Comparison of ENCODE assay signal across 39 cellular contexts in the genomic region with DNA sequence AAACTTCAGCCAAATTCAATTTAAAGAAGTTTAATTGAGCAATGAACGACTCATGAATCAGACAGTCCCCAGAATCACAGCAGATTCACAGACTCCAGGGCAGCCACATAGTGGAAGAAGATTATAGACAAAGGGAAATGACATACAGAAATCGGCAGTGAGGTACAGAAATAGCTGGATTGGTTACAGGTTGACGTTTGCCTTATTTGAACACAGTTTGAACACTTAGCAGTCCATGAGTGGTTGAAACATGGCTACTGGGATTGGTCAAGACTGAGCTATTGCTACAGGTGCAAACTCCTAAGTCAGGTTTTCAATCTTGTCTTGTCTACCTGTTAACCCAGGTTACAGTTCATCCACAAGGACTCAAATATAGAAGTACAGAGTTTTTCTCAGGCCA.
"Had no signal": no experiment of that assay in that cellular context is flagged by ENCODE, and none has a peak within 500 bp of the region (broad histone marks: within the 10 kb centered on the region; RNA-seq: fewer than 3 reads in every experiment).

No MANE protein-coding gene starts in this region.

- H3K27ac Mint-ChIP-seq: activated naive CD4-positive, alpha-beta T cell treated with anti-CD3 and anti-CD28 coated beads for 36 hours; activated naive CD4-positive, alpha-beta T cell treated with anti-CD3 and anti-CD28 coated beads, Interleukin-2, amount 10 ng/mL, durations not matched to agents 7 days and 5 days; activated naive CD4-positive, alpha-beta T cell treated with anti-CD3 and anti-CD28 coated beads, Interleukin-2, amount 50 U/mL, for 24 hours; activated naive CD4-positive, alpha-beta T cell treated with anti-CD3 and anti-CD28 coated beads, Interleukin-2, amount 50 U/mL, for 72 hours; activated naive CD8-positive, alpha-beta T cell; activated naive CD8-positive, alpha-beta T cell treated with anti-CD3 and anti-CD28 coated beads for 36 hours; activated naive CD8-positive, alpha-beta T cell treated with anti-CD3 and anti-CD28 coated beads, Interleukin-2, amount 10 ng/mL, durations not matched to agents 7 days and 5 days; activated naive CD8-positive, alpha-beta T cell treated with anti-CD3 and anti-CD28 coated beads, Interleukin-2, amount 50 U/mL, for 24 hours; activated T-cell treated with anti-CD3 and anti-CD28 coated beads, Interleukin-2, amount 50 U/mL, for 24 hours; activated T-cell treated with anti-CD3 and anti-CD28 coated beads, Interleukin-2, amount 50 U/mL, for 72 hours; activated T-helper 1 cell treated with anti-CD3 and anti-CD28 coated beads, Interleukin-12 subunit alpha, Interleukin-12 subunit beta, Interleukin-2, Interleukin-4 antibody, amounts not matched to agents 30 ng/mL and 10 ng/mL and 1 ng/mL, durations not matched to agents 14 hours and 24 hours and 36 hours; activated T-helper 17 cell treated with anti-CD3 and anti-CD28 coated beads, Interleukin-2, amount 50 U/mL, for 72 hours; activated T-helper 2 cell treated with anti-CD3 and anti-CD28 coated beads, Interferon-gamma antibody, Interleukin-2, Interleukin-4, amounts not matched to agents 10 μg/mL and 5 μg/mL and 100 μg/mL, durations not matched to agents 14 hours and 24 hours and 36 hours; brain had no signal

- H3K36me3 ChIP-seq: adrenal gland, ascending aorta, brain microvascular endothelial cell, breast epithelium, cardiac muscle cell had no signal

- H3K4me3 ChIP-seq: adrenal gland, ascending aorta, body of pancreas, breast epithelium, cardiac muscle cell had no signal

- H3K36me3 Mint-ChIP-seq: activated naive CD4-positive, alpha-beta T cell treated with anti-CD3 and anti-CD28 coated beads, Interleukin-2, amount 10 ng/mL, durations not matched to agents 7 days and 5 days; activated naive CD4-positive, alpha-beta T cell treated with anti-CD3 and anti-CD28 coated beads, Interleukin-2, amount 50 U/mL, for 24 hours; activated naive CD4-positive, alpha-beta T cell treated with anti-CD3 and anti-CD28 coated beads, Interleukin-2, amount 50 U/mL, for 72 hours; activated naive CD8-positive, alpha-beta T cell; activated naive CD8-positive, alpha-beta T cell treated with anti-CD3 and anti-CD28 coated beads for 36 hours; activated naive CD8-positive, alpha-beta T cell treated with anti-CD3 and anti-CD28 coated beads, Interleukin-2, amount 10 ng/mL, durations not matched to agents 7 days and 5 days; brain had no signal

- H3K4me1 ChIP-seq: adrenal gland, ascending aorta, body of pancreas, breast epithelium had no signal

- H3K27me3 Mint-ChIP-seq: activated naive CD4-positive, alpha-beta T cell treated with anti-CD3 and anti-CD28 coated beads, Interleukin-2, amount 10 ng/mL, durations not matched to agents 7 days and 5 days; activated naive CD4-positive, alpha-beta T cell treated with anti-CD3 and anti-CD28 coated beads, Interleukin-2, amount 50 U/mL, for 24 hours; activated naive CD8-positive, alpha-beta T cell; activated naive CD8-positive, alpha-beta T cell treated with anti-CD3 and anti-CD28 coated beads for 36 hours; activated naive CD8-positive, alpha-beta T cell treated with anti-CD3 and anti-CD28 coated beads, Interleukin-2, amount 10 ng/mL, durations not matched to agents 7 days and 5 days; activated naive CD8-positive, alpha-beta T cell treated with anti-CD3 and anti-CD28 coated beads, Interleukin-2, amount 50 U/mL, for 24 hours; activated T-cell treated with anti-CD3 and anti-CD28 coated beads, Interleukin-2, amount 50 U/mL, for 24 hours; activated T-helper 17 cell treated with anti-CD3 and anti-CD28 coated beads, Interleukin-2, amount 50 U/mL, for 72 hours; central memory CD8-positive, alpha-beta T cell had no signal

- H3K4me1 Mint-ChIP-seq: activated naive CD4-positive, alpha-beta T cell treated with anti-CD3 and anti-CD28 coated beads, Interleukin-2, amount 10 ng/mL, durations not matched to agents 7 days and 5 days; activated naive CD4-positive, alpha-beta T cell treated with anti-CD3 and anti-CD28 coated beads, Interleukin-2, amount 50 U/mL, for 24 hours; activated naive CD8-positive, alpha-beta T cell treated with anti-CD3 and anti-CD28 coated beads for 36 hours; activated naive CD8-positive, alpha-beta T cell treated with anti-CD3 and anti-CD28 coated beads, Interleukin-2, amount 10 ng/mL, durations not matched to agents 7 days and 5 days; activated naive CD8-positive, alpha-beta T cell treated with anti-CD3 and anti-CD28 coated beads, Interleukin-2, amount 50 U/mL, for 24 hours; activated T-helper 17 cell treated with anti-CD3 and anti-CD28 coated beads, Interleukin-2, amount 50 U/mL, for 72 hours; central memory CD8-positive, alpha-beta T cell had no signal

- H3K4me3 Mint-ChIP-seq: activated naive CD4-positive, alpha-beta T cell treated with anti-CD3 and anti-CD28 coated beads for 36 hours; activated naive CD4-positive, alpha-beta T cell treated with anti-CD3 and anti-CD28 coated beads, Interleukin-2, amount 10 ng/mL, durations not matched to agents 7 days and 5 days; activated naive CD4-positive, alpha-beta T cell treated with anti-CD3 and anti-CD28 coated beads, Interleukin-2, amount 50 U/mL, for 24 hours; activated naive CD8-positive, alpha-beta T cell; activated naive CD8-positive, alpha-beta T cell treated with anti-CD3 and anti-CD28 coated beads for 36 hours; activated naive CD8-positive, alpha-beta T cell treated with anti-CD3 and anti-CD28 coated beads, Interleukin-2, amount 10 ng/mL, durations not matched to agents 7 days and 5 days; activated naive CD8-positive, alpha-beta T cell treated with anti-CD3 and anti-CD28 coated beads, Interleukin-2, amount 50 U/mL, for 24 hours; activated T-cell treated with anti-CD3 and anti-CD28 coated beads, Interleukin-2, amount 50 U/mL, for 24 hours; activated T-cell treated with anti-CD3 and anti-CD28 coated beads, Interleukin-2, amount 50 U/mL, for 4 hours; activated T-cell treated with anti-CD3 and anti-CD28 coated beads, Interleukin-2, amount 50 U/mL, for 72 hours; activated T-helper 1 cell treated with anti-CD3 and anti-CD28 coated beads, Interleukin-12 subunit alpha, Interleukin-12 subunit beta, Interleukin-2, Interleukin-4 antibody, amounts not matched to agents 30 ng/mL and 10 ng/mL and 1 ng/mL, durations not matched to agents 14 hours and 24 hours and 36 hours; activated T-helper 17 cell treated with anti-CD3 and anti-CD28 coated beads, Interleukin-2, amount 50 U/mL, for 72 hours; brain; central memory CD8-positive, alpha-beta T cell had no signal

- H3K9me3 Mint-ChIP-seq: activated naive CD4-positive, alpha-beta T cell treated with anti-CD3 and anti-CD28 coated beads, Interleukin-2, amount 50 U/mL, for 24 hours; activated naive CD8-positive, alpha-beta T cell treated with anti-CD3 and anti-CD28 coated beads, Interleukin-2, amount 50 U/mL, for 24 hours; activated T-helper 1 cell treated with anti-CD3 and anti-CD28 coated beads, Interleukin-12 subunit alpha, Interleukin-12 subunit beta, Interleukin-2, Interleukin-4 antibody, amounts not matched to agents 30 ng/mL and 10 ng/mL and 1 ng/mL, durations not matched to agents 14 hours and 24 hours and 36 hours had no signal

- H3K27ac ChIP-seq: adrenal gland, ascending aorta, body of pancreas, brain microvascular endothelial cell, breast epithelium, cardiac muscle cell had no signal

- DNase-seq: activated effector memory CD4-positive, alpha-beta T cell treated with anti-CD3 and anti-CD28 coated beads, Interleukin-2, amount 50 U/mL, for 16 hours; activated effector memory CD4-positive, alpha-beta T cell treated with Interleukin-2 at 50 U/mL for 16 hours; activated gamma-delta T cell; activated gamma-delta T cell treated with Interleukin-2 at 50 U/mL for 16 hours; activated naive CD4-positive, alpha-beta T cell; activated naive CD4-positive, alpha-beta T cell treated with anti-CD3 and anti-CD28 coated beads for 36 hours; activated naive CD4-positive, alpha-beta T cell treated with anti-CD3 and anti-CD28 coated beads, Interleukin-2, amount 10 ng/mL, durations not matched to agents 7 days and 5 days; activated naive CD4-positive, alpha-beta T cell treated with anti-CD3 and anti-CD28 coated beads, Interleukin-2, amount 50 U/mL, for 16 hours; activated naive CD4-positive, alpha-beta T cell treated with Interleukin-2 at 50 U/mL for 16 hours; activated naive CD8-positive, alpha-beta T cell treated with anti-CD3 and anti-CD28 coated beads for 36 hours; activated naive CD8-positive, alpha-beta T cell treated with anti-CD3 and anti-CD28 coated beads, Interleukin-2, amount 10 ng/mL, durations not matched to agents 7 days and 5 days; activated naive CD8-positive, alpha-beta T cell treated with anti-CD3 and anti-CD28 coated beads, Interleukin-2, amount 50 U/mL, for 24 hours; activated T-cell treated with anti-CD3 and anti-CD28 coated beads, Interleukin-2, amount 50 U/mL, for 24 hours; activated T-cell treated with anti-CD3 and anti-CD28 coated beads, Interleukin-2, amount 50 U/mL, for 4 hours; activated T-cell treated with anti-CD3 and anti-CD28 coated beads, Interleukin-2, amount 50 U/mL, for 48 hours; activated T-cell treated with anti-CD3 and anti-CD28 coated beads, Interleukin-2, amount 50 U/mL, for 72 hours; adrenal gland; amniotic stem cell; amygdala; anterior cingulate cortex; aorta; body of pancreas; brain microvascular endothelial cell; caudate nucleus; central memory CD4-positive, alpha-beta T cell; cerebellar nuclear complex had no signal

- FAIRE-seq: astrocyte, bronchial epithelial cell had no signal

- H3K27me3 ChIP-seq: adrenal gland, ascending aorta, body of pancreas, brain microvascular endothelial cell, breast epithelium had no signal

- ATAC-seq: activated naive CD4-positive, alpha-beta T cell treated with anti-CD3 and anti-CD28 coated beads, Interleukin-2, amount 50 U/mL, for 72 hours; activated naive CD8-positive, alpha-beta T cell treated with anti-CD3 and anti-CD28 coated beads, Interleukin-2, amount 50 U/mL, for 24 hours; activated T-cell treated with anti-CD3 and anti-CD28 coated beads, Interleukin-2, amount 50 U/mL, for 4 hours; activated T-cell treated with anti-CD3 and anti-CD28 coated beads, Interleukin-2, amount 50 U/mL, for 72 hours; activated T-helper 17 cell treated with anti-CD3 and anti-CD28 coated beads, Interleukin-2, amount 50 U/mL, for 72 hours; body of pancreas had no signal

- H3K9me3 ChIP-seq: adrenal gland, ascending aorta, body of pancreas, breast epithelium had no signal
